Comparison of ENCODE assay signal across 9 cellular contexts in the genomic region with DNA sequence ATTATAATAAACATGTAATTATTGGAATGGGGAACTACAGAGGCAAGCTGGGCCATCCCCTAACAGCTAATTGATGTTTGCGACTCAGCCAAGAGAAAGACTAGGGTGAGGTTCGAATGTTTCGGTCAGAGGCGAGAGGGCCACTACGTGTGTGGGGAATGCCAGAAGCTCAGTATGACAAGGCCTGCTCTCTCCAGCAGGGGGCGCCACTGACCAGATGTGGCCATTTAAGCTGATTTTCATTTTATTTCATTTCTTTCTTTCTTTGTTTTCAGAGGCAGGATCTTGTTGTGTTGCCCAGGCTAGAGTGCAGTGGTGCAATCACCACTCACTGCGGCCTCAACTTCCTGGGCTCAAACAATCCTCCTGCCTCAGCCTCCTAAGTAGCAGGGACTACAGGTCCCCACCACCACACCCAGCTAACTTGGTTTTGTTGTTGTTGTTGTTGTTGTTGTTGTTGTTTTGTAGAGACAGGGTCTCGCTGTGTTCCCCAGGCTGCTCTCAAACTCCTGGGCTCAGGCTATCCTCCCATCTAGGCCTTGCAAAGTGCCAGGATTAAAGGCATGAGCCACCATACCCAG. TPM values are rescaled to one million over a fixed set of nuclear protein-coding genes. Genes with fewer than 3 reads are reported as not detected.
DNase-seq lines count a peak whose midpoint lies in the region; ATAC-seq, FAIRE-seq and TF ChIP-seq lines count a peak whose summit lies in the region.
"Had no signal": no experiment of that assay in that cellular context is flagged by ENCODE, and none has a peak within 500 bp of the region (broad histone marks: within the 10 kb centered on the region; RNA-seq: fewer than 3 reads in every experiment).

No MANE protein-coding gene starts in this region.

- intact Hi-C loops in A673 (cut with micrococcal nuclease; ENCODE audit: unreplicated experiment): no loop called here
- intact Hi-C loops in activated CD8-positive, alpha-beta T cell treated with anti-CD3 and anti-CD28 coated beads for 36 hours (cut with micrococcal nuclease): no loop called here

- no peaks in the 10 kb centered on the region for H3K36me3 ChIP-seq in A673 (ENCODE audit: insufficient read depth, low read length, poor library complexity, severe bottlenecking)
- no peaks in the 10 kb centered on the region for H3K36me3 ChIP-seq in thoracic aorta

- no peaks in the 10 kb centered on the region for H3K9me3 Mint-ChIP-seq in activated CD8-positive, alpha-beta T cell treated with anti-CD3 and anti-CD28 coated beads for 36 hours
- H3K9me3 Mint-ChIP-seq: central memory CD8-positive, alpha-beta T cell had no signal

- H3K9me3 ChIP-seq in A673 (ENCODE audit: low read depth, low read length, poor library complexity, severe bottlenecking) (no peaks in the 10 kb centered on the region), thoracic aorta (no peaks in the 10 kb centered on the region)

- FAIRE-seq in HTR-8/SVneo (lab: Jason Lieb, UNC): no peak

- H3K36me3 Mint-ChIP-seq in activated CD8-positive, alpha-beta T cell treated with anti-CD3 and anti-CD28 coated beads for 36 hours (ENCODE audit: low read depth): no peaks in the 10 kb centered on the region

- DNase-seq in A673 (ENCODE audit: low spot score) (peak; percentile 33), HFF-Myc (ENCODE audit: extremely low read depth, low read depth) (no peak), hepatic stellate cell (ENCODE audit: low spot score) (peak; percentile 31), thoracic aorta (ENCODE audit: low spot score) (no peak), HTR-8/SVneo (ENCODE audit: insufficient read length, low spot score) (no peak)
- peak; percentile 73 for DNase-seq in activated CD8-positive, alpha-beta T cell treated with anti-CD3 and anti-CD28 coated beads for 36 hours

- no peak for ATAC-seq in activated CD8-positive, alpha-beta T cell treated with anti-CD3 and anti-CD28 coated beads for 36 hours
- no peak for ATAC-seq in thoracic aorta (ENCODE audit: insufficient number of reproducible peaks, low FRiP score, low read depth)
- no peak for ATAC-seq in GM18870 (IDR thresholded peaks at IDR 0.05; ENCODE audit: unreplicated experiment)
- no peak for ATAC-seq in HG02759 (IDR thresholded peaks at IDR 0.05; ENCODE audit: unreplicated experiment)

- BruUV-seq in A673 (replicated peaks; lab: Mats Ljungman, UMichigan): no TSS peak

- no peaks in the 10 kb centered on the region for H3K4me1 Mint-ChIP-seq in activated CD8-positive, alpha-beta T cell treated with anti-CD3 and anti-CD28 coated beads for 36 hours (ENCODE audit: low read depth)
- H3K4me1 Mint-ChIP-seq: central memory CD8-positive, alpha-beta T cell had no signal

- no peak overlapping the region for H3K27ac Mint-ChIP-seq in activated CD8-positive, alpha-beta T cell treated with anti-CD3 and anti-CD28 coated beads for 36 hours

- no peaks in the 10 kb centered on the region for H3K27me3 Mint-ChIP-seq in activated CD8-positive, alpha-beta T cell treated with anti-CD3 and anti-CD28 coated beads for 36 hours

- POLR2A ChIA-PET in A673 (lab: Charles Lee; ENCODE audit: low non-redundant PET): no interaction called here
- POLR2A ChIA-PET in activated CD8-positive, alpha-beta T cell treated with anti-CD3 and anti-CD28 coated beads for 36 hours (lab: Charles Lee): interaction anchor here (0.6 kb wide), 1 partner anchor 47 kb away, joined by 3 read pairs; a partner anchor contains a TSS

- no peaks in the 10 kb centered on the region for H3K27me3 ChIP-seq in A673 (replicated peaks; ENCODE audit: insufficient read depth, low read depth, low read length, poor library complexity)
- no peaks in the 10 kb centered on the region for H3K27me3 ChIP-seq in thoracic aorta (replicated peaks; ENCODE audit: insufficient read depth)

- H3K27ac ChIP-seq in A673 (ENCODE audit: low read depth, low read length, poor library complexity, severe bottlenecking) (no peak overlapping the region), thoracic aorta (no peak overlapping the region)

- CTCF ChIA-PET in A673 (lab: Charles Lee): interaction anchor here (0.6 to 1.0 kb wide), 4 partner anchors 26 to 421 kb away, joined by 3 read pairs; no protein-coding TSS in a partner anchor
- CTCF ChIA-PET in activated CD8-positive, alpha-beta T cell treated with anti-CD3 and anti-CD28 coated beads for 36 hours (lab: Charles Lee): interaction anchor here (0.6 to 4.4 kb wide), 13 partner anchors 9 to 413 kb away, joined by 3 to 43 read pairs (median 3); no protein-coding TSS in a partner anchor

- H3K4me1 ChIP-seq in A673 (ENCODE audit: insufficient read depth, low read length, poor library complexity, severe bottlenecking): no peaks in the 10 kb centered on the region
- peaks cover 4 to 12% of the 10 kb centered on the region in 2 donors for H3K4me1 ChIP-seq in thoracic aorta (ENCODE audit: control insufficient read depth in 1 of 2, low read depth in 2 of 2)

- no peak overlapping the region for H3K4me3 Mint-ChIP-seq in activated CD8-positive, alpha-beta T cell treated with anti-CD3 and anti-CD28 coated beads for 36 hours
- H3K4me3 Mint-ChIP-seq: central memory CD8-positive, alpha-beta T cell had no signal

- peak; percentile 80 for TF ChIP-seq CTCF in A673 (conservative IDR thresholded peaks at IDR 0.05; ENCODE audit: low read depth, low read length)
- peak; percentile 75 for TF ChIP-seq CTCF in HFF-Myc (IDR thresholded peaks at IDR 0.05; ENCODE audit: low read depth, low read length, missing control alignments)
- TF ChIP-seq CTCF in activated CD8-positive, alpha-beta T cell treated with anti-CD3 and anti-CD28 coated beads for 36 hours (IDR thresholded peaks at IDR 0.05): peak; percentile 84
- TF ChIP-seq CTCF in thoracic aorta (IDR thresholded peaks at IDR 0.05): peak; percentile 32

- no peak overlapping the region for H3K4me3 ChIP-seq in A673 (ENCODE audit: low read depth, low read length, poor library complexity, severe bottlenecking)
- no peak overlapping the region for H3K4me3 ChIP-seq in HFF-Myc (replicated peaks; ENCODE audit: low read depth, low read length)
- H3K4me3 ChIP-seq in thoracic aorta: no peak overlapping the region

RNA-seq across cellular contexts. Expression of a gene that starts 38.1 kb away (rescaled TPM):
- 0.31 TPM in 1 of 2 replicates, not detected in the other for total RNA-seq in A673 (2021)
- under 1 TPM in 1 of 2 experiments, not detected in 1; 0.38 TPM for total RNA-seq in activated CD8-positive, alpha-beta T cell treated with anti-CD3 and anti-CD28 coated beads for 36 hours
- total RNA-seq in thoracic aorta: 10 to 100 TPM; 26.2 to 57.0 TPM

RNA-seq across cellular contexts. Expression of a gene that starts 46.6 kb away (rescaled TPM):
- 48.3 and 50.2 TPM in 2 replicates for total RNA-seq in A673 (2021)
- total RNA-seq in activated CD8-positive, alpha-beta T cell treated with anti-CD3 and anti-CD28 coated beads for 36 hours: 10 to 100 TPM; 45.5 to 48.2 TPM
- 10 to 100 TPM; 44.8 to 49.5 TPM for total RNA-seq in thoracic aorta

Comparison
In these comparisons a context has a peak if more than half of its experiments do, and no peak if none do; other contexts are left out.
1. DNase-seq: peak in A673 (single experiment), activated CD8-positive, alpha-beta T cell treated with anti-CD3 and anti-CD28 coated beads for 36 hours (single experiment) and hepatic stellate cell (single experiment); none in HFF-Myc (single experiment), thoracic aorta (single experiment) and HTR-8/SVneo (single experiment).
2. CTCF ChIP-seq: peak in every context shown above with its lines; median percentile 84 in activated CD8-positive, alpha-beta T cell treated with anti-CD3 and anti-CD28 coated beads for 36 hours; 80 in A673; 75 in HFF-Myc; 32 in thoracic aorta.
3. RNA of a gene that starts 38.1 kb away (total RNA-seq): 26.2 to 57.0 TPM in thoracic aorta; 0.38 TPM in activated CD8-positive, alpha-beta T cell treated with anti-CD3 and anti-CD28 coated beads for 36 hours and 0.31 TPM in A673; every median in the first group is over 10 times any median in the second.